In genomic region chr6:127458817-127459216, GRCh38 we compare ENCODE assay signal across 10 cellular contexts. TPM values are rescaled to one million over a fixed set of nuclear protein-coding genes. Genes with fewer than 3 reads are reported as not detected.
DNase-seq lines count a peak whose midpoint lies in the region; ATAC-seq and TF ChIP-seq lines count a peak whose summit lies in the region.
"Had no signal": no experiment of that assay in that cellular context is flagged by ENCODE, and none has a peak within 500 bp of the region (broad histone marks: within the 10 kb centered on the region; RNA-seq: fewer than 3 reads in every experiment).

No MANE protein-coding gene starts in this region.

- peak; percentile 28 for DNase-seq in MV-4-11 (lab: John Stamatoyannopoulos, UW)
- peak; percentile 88 for DNase-seq in choroid plexus epithelial cell (ENCODE audit: low read depth)
- peak; percentile 44 for DNase-seq in lower lobe of right lung
- peak in 1 of 2 donors; percentile 74 for DNase-seq in tibial nerve (ENCODE audit: low spot score in 2 of 2)
- DNase-seq in T1000 (lab: John Stamatoyannopoulos, UW), result no peak
- no peak for DNase-seq in NK-92 (lab: John Stamatoyannopoulos, UW; ENCODE audit: unreplicated experiment)
- DNase-seq in cerebellum (ENCODE audit: low spot score), result no peak
- DNase-seq: activated CD4-positive, alpha-beta memory T cell treated with anti-CD3 and anti-CD28 coated beads for 36 hours; NCI-H526 had no signal

- peak; percentile 75 to 81 for ATAC-seq in lower lobe of right lung
- ATAC-seq in HG02571 (IDR thresholded peaks at IDR 0.05; ENCODE audit: unreplicated experiment), result no peak

- H3K9me3 ChIP-seq in lower lobe of right lung (no peaks in the 10 kb centered on the region), tibial nerve (no peaks in the 10 kb centered on the region)

- H3K36me3 ChIP-seq in lower lobe of right lung (no peaks in the 10 kb centered on the region), tibial nerve (no peaks in the 10 kb centered on the region)

- H3K4me3 ChIP-seq in choroid plexus epithelial cell (ENCODE audit: low read depth, low read length) (no peak overlapping the region), lower lobe of right lung (peak overlapping the region; percentile 53), tibial nerve (peak overlapping the region; percentile 8 to 41 (median 14))

- TF ChIP-seq CTCF in choroid plexus epithelial cell (conservative IDR thresholded peaks at IDR 0.05; ENCODE audit: low read depth, low read length) (no peak), lower lobe of right lung (IDR thresholded peaks at IDR 0.05) (no peak), tibial nerve (IDR thresholded peaks at IDR 0.05) (no peak)

- H3K4me1 ChIP-seq in lower lobe of right lung (peaks cover 16% of the 10 kb centered on the region), tibial nerve (peaks cover 0 to 48% (median 14%) of the 10 kb centered on the region in 4 donors)

- TF ChIP-seq EP300 in tibial nerve (IDR thresholded peaks at IDR 0.05), result no peak

- peak overlapping the region; percentile 78 for H3K27ac ChIP-seq in lower lobe of right lung
- peak overlapping the region; percentile 27 to 85 (median 81) for H3K27ac ChIP-seq in tibial nerve

- WGBS in tibial nerve, 2 donors, result 19 to 21% methylated on average over 4 of the region's 4 CpGs

- H3K27me3 ChIP-seq in lower lobe of right lung (ENCODE audit: low read depth) (no peaks in the 10 kb centered on the region), tibial nerve (no peaks in the 10 kb centered on the region)

- intact Hi-C loops in lower lobe of right lung (cut with DNase I), result loop anchor here (10.0 kb wide), 1 partner anchor 154 kb away; no protein-coding TSS in a partner anchor

- TF ChIP-seq POLR2A in tibial nerve (IDR thresholded peaks at IDR 0.05), result no peak

RNA-seq across cellular contexts. Expression of gene KIAA0408, which starts 0.4 kb away (rescaled TPM):
- total RNA-seq in lower lobe of right lung (55.1 TPM), tibial nerve (10 to 100 TPM in 3 of 4 donors, 1 to 10 TPM in 1; 8.4 to 16.5 (median 11.8) TPM), cerebellum (74.0 TPM)

Comparison
In these comparisons a context has a peak if more than half of its experiments do, and no peak if none do; other contexts are left out.
1. DNase-seq: peak in MV-4-11 (single experiment), choroid plexus epithelial cell (single experiment) and lower lobe of right lung (single experiment); none in T1000 (single experiment), NK-92 (single experiment) and cerebellum (single experiment).